ENCODE assay signal across 12 cellular contexts in genomic region chr11:131682373-131683015, GRCh38.
DNase-seq lines count a peak whose midpoint lies in the region; ATAC-seq lines count a peak whose summit lies in the region.
"Had no signal": no experiment of that assay in that cellular context is flagged by ENCODE, and none has a peak within 500 bp of the region (broad histone marks: within the 10 kb centered on the region; RNA-seq: fewer than 3 reads in every experiment).

No MANE protein-coding gene starts in this region.

- peak; percentile 0 for DNase-seq in ELF-1 (ENCODE audit: low read depth, low spot score)
- DNase-seq in MV-4-11 (lab: John Stamatoyannopoulos, UW): peak; percentile 1
- peak; percentile 62 for DNase-seq in mesenteric fat pad (ENCODE audit: low spot score)
- DNase-seq in ureter (ENCODE audit: low spot score): peak; percentile 35
- no peak for DNase-seq in NCI-H1436 (lab: John Stamatoyannopoulos, UW)
- DNase-seq: ACHN; CD4-positive, CD25-positive, alpha-beta regulatory T cell; DMS53; GOT3 had no signal

- no peak for ATAC-seq in GM21723 (IDR thresholded peaks at IDR 0.05; ENCODE audit: unreplicated experiment)
- ATAC-seq in HG02571 (IDR thresholded peaks at IDR 0.05; ENCODE audit: unreplicated experiment): no peak
- ATAC-seq: K562 had no signal
